ENCODE assay signal across 8 cellular contexts in the genomic region with DNA sequence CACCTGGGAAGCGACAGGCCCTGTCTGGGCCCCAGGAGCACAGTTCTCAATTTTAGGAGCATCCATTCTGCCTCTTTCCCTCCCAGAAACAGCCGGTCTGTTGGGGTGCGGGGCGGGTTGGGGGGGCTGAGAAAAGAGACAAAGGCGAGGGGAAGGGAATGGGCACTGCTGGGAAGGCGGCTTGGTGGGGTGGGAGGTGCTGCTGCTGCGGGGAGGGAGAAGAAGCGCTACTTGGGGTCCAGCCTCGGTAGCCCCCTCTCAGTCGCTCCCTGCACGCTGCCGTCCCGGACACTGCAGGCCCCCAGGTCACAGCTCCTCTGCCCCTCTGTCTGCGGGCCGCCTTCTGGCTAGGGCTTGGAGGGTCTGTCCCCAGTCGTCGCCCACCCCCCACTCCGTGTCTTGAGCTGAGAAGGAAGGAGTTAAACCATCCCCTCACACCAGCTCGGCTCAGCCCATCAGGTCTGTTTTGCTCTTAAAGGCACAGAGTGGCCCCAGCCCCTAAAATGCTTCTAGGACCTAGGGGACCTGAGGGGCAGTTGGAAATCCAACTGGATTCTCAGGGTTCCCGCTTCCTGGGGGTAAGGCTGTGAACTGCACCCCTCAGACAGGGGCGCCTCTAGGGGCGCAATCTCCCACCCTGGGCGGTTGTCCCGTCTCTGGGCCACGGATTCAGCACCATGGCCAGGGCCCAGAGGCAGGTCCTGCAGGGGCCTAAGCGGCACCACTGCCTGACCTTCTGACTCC. TPM values are rescaled to one million over a fixed set of nuclear protein-coding genes. Genes with fewer than 3 reads are reported as not detected.
A peak's percentile ranks its signal among the peaks of the same experiment; 100 is the strongest.
DNase-seq lines count a peak whose midpoint lies in the region; ATAC-seq and TF ChIP-seq lines count a peak whose summit lies in the region.

No MANE protein-coding gene starts in this region.

- H3K4me3 Mint-ChIP-seq in activated CD8-positive, alpha-beta T cell treated with anti-CD3 and anti-CD28 coated beads for 36 hours = no peak overlapping the region

- POLR2A ChIA-PET in activated CD8-positive, alpha-beta T cell treated with anti-CD3 and anti-CD28 coated beads for 36 hours (lab: Charles Lee) = interaction anchor here (0.5 kb wide), 1 partner anchor 389 kb away, joined by 3 read pairs; no protein-coding TSS in a partner anchor

- no peaks in the 10 kb centered on the region for H3K36me3 Mint-ChIP-seq in activated CD8-positive, alpha-beta T cell treated with anti-CD3 and anti-CD28 coated beads for 36 hours (ENCODE audit: low read depth)

- no peak overlapping the region for H2AFZ ChIP-seq in smooth muscle cell (ENCODE audit: low read depth)

- CTCF ChIA-PET in activated CD8-positive, alpha-beta T cell treated with anti-CD3 and anti-CD28 coated beads for 36 hours (lab: Charles Lee) = interaction anchor here (0.7 to 1.7 kb wide), 2 partner anchors 30 to 116 kb away, joined by 3 to 6 read pairs; no protein-coding TSS in a partner anchor

- H3K4me3 ChIP-seq in AG09309 (ENCODE audit: control insufficient read depth, low read depth, low read length) (no peak overlapping the region), smooth muscle cell (peak overlapping the region; percentile 42)

- no peaks in the 10 kb centered on the region for H3K79me2 ChIP-seq in smooth muscle cell (ENCODE audit: low read depth)

- no peak overlapping the region for H3K27ac ChIP-seq in smooth muscle cell (ENCODE audit: low read depth)

- peaks cover 21% of the 10 kb centered on the region for H3K27me3 ChIP-seq in smooth muscle cell (ENCODE audit: low read depth)

- peaks cover 2% of the 10 kb centered on the region for H3K4me1 ChIP-seq in smooth muscle cell (ENCODE audit: low read depth)

- TF ChIP-seq CTCF in AG09309 (IDR thresholded peaks at IDR 0.05; ENCODE audit: control insufficient read depth, insufficient read depth, low read depth, low read length, missing control alignments) (peak; percentile 44), smooth muscle cell (IDR thresholded peaks at IDR 0.05; ENCODE audit: borderline replicate concordance, insufficient read depth, poor library complexity, severe bottlenecking) (peak; percentile 54)
- TF ChIP-seq CTCF in activated CD8-positive, alpha-beta T cell treated with anti-CD3 and anti-CD28 coated beads for 36 hours (IDR thresholded peaks at IDR 0.05) = peak; percentile 39

- H3K36me3 ChIP-seq in smooth muscle cell (ENCODE audit: low read depth) = no peaks in the 10 kb centered on the region

- H3K27ac Mint-ChIP-seq in activated CD8-positive, alpha-beta T cell treated with anti-CD3 and anti-CD28 coated beads for 36 hours = no peak overlapping the region

- H3K4me2 ChIP-seq in smooth muscle cell = peak overlapping the region; percentile 84

- H3K9ac ChIP-seq in smooth muscle cell (ENCODE audit: low read depth) = no peak overlapping the region

- H3K9me3 Mint-ChIP-seq in activated CD8-positive, alpha-beta T cell treated with anti-CD3 and anti-CD28 coated beads for 36 hours = no peaks in the 10 kb centered on the region

- 2% methylated on average over 23 of the region's 26 CpGs for WGBS in smooth muscle cell (ENCODE audit: low lambda C conversion rate)

- H3F3A ChIP-seq in smooth muscle cell (ENCODE audit: low read depth) = no peaks in the 10 kb centered on the region

- DNase-seq in AG09309 (ENCODE audit: low read depth) (no peak), HK-2 (ENCODE audit: unreplicated experiment) (peak; percentile 46), left cardiac atrium (peak; percentile 39), smooth muscle cell (lab: John Stamatoyannopoulos, UW; ENCODE audit: unreplicated experiment) (peak; percentile 9), epidermal melanocyte (ENCODE audit: insufficient read length, low spot score) (no peak)
- peak; percentile 44 for DNase-seq in activated CD8-positive, alpha-beta T cell treated with anti-CD3 and anti-CD28 coated beads for 36 hours

- H4K20me1 ChIP-seq in smooth muscle cell (ENCODE audit: low read depth) = peaks cover 15% of the 10 kb centered on the region

- H3K4me1 Mint-ChIP-seq in activated CD8-positive, alpha-beta T cell treated with anti-CD3 and anti-CD28 coated beads for 36 hours (ENCODE audit: low read depth) = peaks cover 6% of the 10 kb centered on the region

- H3K9me3 ChIP-seq in smooth muscle cell (replicated peaks; ENCODE audit: low read depth) = no peaks in the 10 kb centered on the region

- intact Hi-C loops in activated CD8-positive, alpha-beta T cell treated with anti-CD3 and anti-CD28 coated beads for 36 hours (cut with micrococcal nuclease) = no loop called here
- intact Hi-C loops in left cardiac atrium (cut with DNase I) = no loop called here

- peak; percentile 76 for ATAC-seq in activated CD8-positive, alpha-beta T cell treated with anti-CD3 and anti-CD28 coated beads for 36 hours
- ATAC-seq in left cardiac atrium (peak; percentile 75 to 78), GM19035 (IDR thresholded peaks at IDR 0.05; ENCODE audit: unreplicated experiment) (no peak), HG03469 (IDR thresholded peaks at IDR 0.05; ENCODE audit: unreplicated experiment) (no peak)

- H3K27me3 Mint-ChIP-seq in activated CD8-positive, alpha-beta T cell treated with anti-CD3 and anti-CD28 coated beads for 36 hours = peaks cover 14% of the 10 kb centered on the region

RNA-seq across cellular contexts. Expression of a gene that starts 0.7 kb away (rescaled TPM):
- under 1 TPM in 1 of 2 experiments, not detected in 1; 0.18 TPM for total RNA-seq in activated CD8-positive, alpha-beta T cell treated with anti-CD3 and anti-CD28 coated beads for 36 hours
- total RNA-seq in left cardiac atrium (under 1 TPM; 0.21 to 0.50 TPM), smooth muscle cell (0.67 TPM in 1 of 2 replicates, not detected in the other)
- 0.58 TPM in 1 of 2 replicates, not detected in the other for polyA plus RNA-seq in smooth muscle cell

RNA-seq across cellular contexts. Expression of a gene that starts 37.3 kb away (rescaled TPM):
- 10 to 100 TPM; 20.9 to 23.3 TPM for total RNA-seq in activated CD8-positive, alpha-beta T cell treated with anti-CD3 and anti-CD28 coated beads for 36 hours
- total RNA-seq in left cardiac atrium (10 to 100 TPM; 19.9 to 28.5 TPM), smooth muscle cell (32.8 and 42.3 TPM in 2 replicates)
- 33.1 and 37.6 TPM in 2 replicates for polyA plus RNA-seq in smooth muscle cell

Comparison
In these comparisons a context has a peak if more than half of its experiments do, and no peak if none do; other contexts are left out.
1. DNase-seq: peak in HK-2 (single experiment), activated CD8-positive, alpha-beta T cell treated with anti-CD3 and anti-CD28 coated beads for 36 hours (single experiment), left cardiac atrium (single experiment) and smooth muscle cell (single experiment); none in AG09309 (single experiment) and epidermal melanocyte (single experiment).
2. ATAC-seq: peak in activated CD8-positive, alpha-beta T cell treated with anti-CD3 and anti-CD28 coated beads for 36 hours (single experiment) and left cardiac atrium (2 of 2); none in GM19035 (single experiment) and HG03469 (single experiment).
3. Peak in every context shown above with its lines, with median percentiles within 50 percentile points of each other: CTCF ChIP-seq.